ENCODE assay signal across 9 cellular contexts in the genomic region with DNA sequence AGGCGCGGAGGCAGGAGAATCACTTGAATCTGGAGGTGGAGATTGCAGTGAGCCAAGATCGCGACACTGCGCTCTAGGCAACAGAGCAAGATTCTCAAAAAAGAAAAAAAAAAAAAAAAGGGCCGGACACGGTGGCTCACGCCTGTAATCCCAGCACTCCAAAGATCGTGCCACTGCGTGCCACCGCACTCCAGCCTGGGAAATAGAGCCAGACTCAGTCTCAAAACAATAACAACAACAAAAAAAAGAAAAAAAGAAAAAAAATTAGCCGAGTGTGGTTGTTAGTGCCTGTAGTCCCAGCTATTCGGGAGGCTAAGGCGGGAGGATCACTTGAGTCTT. TPM values are rescaled to one million over a fixed set of nuclear protein-coding genes. Genes with fewer than 3 reads are reported as not detected.
A peak's percentile ranks its signal among the peaks of the same experiment; 100 is the strongest.
DNase-seq lines count a peak whose midpoint lies in the region; ATAC-seq and TF ChIP-seq lines count a peak whose summit lies in the region.
"Had no signal": no experiment of that assay in that cellular context is flagged by ENCODE, and none has a peak within 500 bp of the region (broad histone marks: within the 10 kb centered on the region; RNA-seq: fewer than 3 reads in every experiment).

No MANE protein-coding gene starts in this region.

- no peak for TF ChIP-seq POLR2A in right lobe of liver (IDR thresholded peaks at IDR 0.05)

- no peaks in the 10 kb centered on the region for H3K27me3 ChIP-seq in right lobe of liver
- no peaks in the 10 kb centered on the region for H3K27me3 ChIP-seq in subcutaneous abdominal adipose tissue (ENCODE audit: control insufficient read depth in 5 of 5, insufficient read depth in 4 of 5, low read length in 5 of 5)
- H3K27me3 ChIP-seq: upper lobe of left lung had no signal

- H3K4me3 Mint-ChIP-seq in activated T-cell treated with anti-CD3 and anti-CD28 coated beads, Interleukin-2, amount 50 U/mL, for 24 hours: peak overlapping the region; percentile 100
- peak overlapping the region; percentile 100 for H3K4me3 Mint-ChIP-seq in activated naive CD8-positive, alpha-beta T cell

- DNase-seq in activated T-cell treated with anti-CD3 and anti-CD28 coated beads, Interleukin-2, amount 50 U/mL, for 24 hours: no peak
- DNase-seq in activated T-cell treated with anti-CD3 and anti-CD28 coated beads for 4 hours: no peak
- DNase-seq in right lobe of liver: no peak
- DNase-seq in NCI-H2107 (lab: John Stamatoyannopoulos, UW): no peak
- no peak for DNase-seq in left cardiac atrium
- no peak for DNase-seq in substantia nigra (lab: John Stamatoyannopoulos, UW)

- no peaks in the 10 kb centered on the region for H3K27me3 Mint-ChIP-seq in activated T-cell treated with anti-CD3 and anti-CD28 coated beads, Interleukin-2, amount 50 U/mL, for 24 hours
- no peaks in the 10 kb centered on the region for H3K27me3 Mint-ChIP-seq in activated naive CD8-positive, alpha-beta T cell

- H3K9me3 ChIP-seq in right lobe of liver (no peaks in the 10 kb centered on the region), subcutaneous abdominal adipose tissue (ENCODE audit: control insufficient read depth in 5 of 5, low read length in 5 of 5) (no peaks in the 10 kb centered on the region)
- H3K9me3 ChIP-seq: upper lobe of left lung had no signal

- no peak overlapping the region for H3K9ac ChIP-seq in subcutaneous abdominal adipose tissue (ENCODE audit: low read length in 5 of 5)

- peaks cover 47% of the 10 kb centered on the region for H3K36me3 Mint-ChIP-seq in activated T-cell treated with anti-CD3 and anti-CD28 coated beads, Interleukin-2, amount 50 U/mL, for 24 hours (ENCODE audit: low read depth)
- peaks cover 19% of the 10 kb centered on the region for H3K36me3 Mint-ChIP-seq in activated naive CD8-positive, alpha-beta T cell

- H3K27ac ChIP-seq in right lobe of liver (peak overlapping the region in 1 of 3 donors; percentile 77), subcutaneous abdominal adipose tissue (ENCODE audit: low read depth, low read length) (peak overlapping the region; percentile 87), substantia nigra (ENCODE audit: low read depth, low read length, poor library complexity, severe bottlenecking) (no peak overlapping the region)

- H3K4me1 ChIP-seq in right lobe of liver (peaks cover 0 to 34% (median 7%) of the 10 kb centered on the region in 4 donors), subcutaneous abdominal adipose tissue (ENCODE audit: control insufficient read depth in 5 of 5, insufficient read depth in 5 of 5, low read length in 5 of 5) (peaks cover 0 to 21% (median 21%) of the 10 kb centered on the region in 5 donors)

- TF ChIP-seq CTCF in right lobe of liver (IDR thresholded peaks at IDR 0.05): no peak

- H3K4me1 Mint-ChIP-seq in activated T-cell treated with anti-CD3 and anti-CD28 coated beads, Interleukin-2, amount 50 U/mL, for 24 hours (ENCODE audit: low read depth): peaks cover 42% of the 10 kb centered on the region
- peaks cover 37% of the 10 kb centered on the region for H3K4me1 Mint-ChIP-seq in activated naive CD8-positive, alpha-beta T cell (ENCODE audit: low read depth)

- H3K9me3 Mint-ChIP-seq in activated T-cell treated with anti-CD3 and anti-CD28 coated beads, Interleukin-2, amount 50 U/mL, for 24 hours: no peaks in the 10 kb centered on the region
- no peaks in the 10 kb centered on the region for H3K9me3 Mint-ChIP-seq in activated naive CD8-positive, alpha-beta T cell (ENCODE audit: low read depth)

- 88% methylated on average over 12 of the region's 14 CpGs for WGBS in right lobe of liver (ENCODE audit: insufficient coverage, low coverage, low lambda C conversion rate, missing lambda C conversion rate)

- H3K4me3 ChIP-seq in right lobe of liver (peak overlapping the region in 2 of 3 donors; percentile 83 to 86), subcutaneous abdominal adipose tissue (ENCODE audit: low read depth in 1 of 5, low read length in 5 of 5) (peak overlapping the region in 4 of 5 donors; percentile 98 to 100 (median 98))

- H3K36me3 ChIP-seq in right lobe of liver (peaks cover 10 to 33% (median 20%) of the 10 kb centered on the region in 4 donors), subcutaneous abdominal adipose tissue (ENCODE audit: control insufficient read depth in 5 of 5, insufficient read depth in 5 of 5, low read length in 5 of 5) (peaks cover 24 to 33% (median 31%) of the 10 kb centered on the region in 5 donors)

- ATAC-seq in right lobe of liver (no peak), left cardiac atrium (no peak)

- peak overlapping the region; percentile 100 for H3K27ac Mint-ChIP-seq in activated T-cell treated with anti-CD3 and anti-CD28 coated beads, Interleukin-2, amount 50 U/mL, for 24 hours
- peak overlapping the region; percentile 100 for H3K27ac Mint-ChIP-seq in activated naive CD8-positive, alpha-beta T cell

- intact Hi-C loops in right lobe of liver (cut with DNase I): no loop called here
- intact Hi-C loops in left cardiac atrium (cut with DNase I): no loop called here

RNA-seq across cellular contexts. Expression of a gene that starts 0.5 kb away (rescaled TPM):
- 100 to 1,000 TPM; 393 to 887 (median 470) TPM for total RNA-seq in right lobe of liver
- total RNA-seq in left cardiac atrium: 100 to 1,000 TPM; 684 to 695 TPM

RNA-seq across cellular contexts. Expression of a gene that starts 8.9 kb away (rescaled TPM):
- total RNA-seq in right lobe of liver: 10 to 100 TPM; 66.4 to 77.7 (median 68.6) TPM
- 100 to 1,000 TPM in 1 of 2 donors, 10 to 100 TPM in 1; 94.0 to 125 TPM for total RNA-seq in left cardiac atrium

RNA-seq across cellular contexts. Expression of a gene that starts 27.6 kb away (rescaled TPM):
- 10 to 100 TPM; 12.6 to 24.4 (median 19.3) TPM for total RNA-seq in right lobe of liver
- total RNA-seq in left cardiac atrium: 10 to 100 TPM; 22.2 to 24.4 TPM
